ENCODE assay signal across 1 cellular context in the genomic region with DNA sequence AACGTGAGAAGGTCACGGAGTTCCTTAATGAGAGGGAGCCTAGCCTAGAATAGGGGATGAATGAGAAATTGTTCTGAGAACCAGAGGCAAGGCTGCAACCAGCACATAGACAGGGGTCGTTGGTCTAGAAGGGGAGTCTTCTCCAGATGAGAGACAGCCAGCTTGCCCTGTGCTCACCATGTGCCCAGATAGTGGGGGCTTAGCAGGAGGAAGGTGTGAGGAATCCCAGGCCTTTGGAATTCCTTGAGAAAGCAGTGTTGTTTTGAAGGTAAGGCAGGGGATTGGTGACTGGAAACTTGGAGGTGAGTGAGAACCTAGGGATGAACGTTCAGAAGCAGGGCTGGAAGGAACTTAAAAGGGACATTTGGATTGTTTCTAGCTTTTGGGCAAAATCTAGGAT.
TF ChIP-seq lines count a peak whose summit lies in the region.

No MANE protein-coding gene starts in this region.

TF ChIP-seq in GM23338, 12 proteins besides CTCF, POLR2A, EP300 and RAD21 (continued from another document):
- no peak for TF ChIP-seq ZNF462 (CRISPR knock-in tag; IDR thresholded peaks at IDR 0.05)
- no peak for TF ChIP-seq JUNB (IDR thresholded peaks at IDR 0.05; ENCODE audit: unreplicated experiment)
- no peak for TF ChIP-seq POLR2AphosphoS5 (IDR thresholded peaks at IDR 0.05; ENCODE audit: low read depth)
- no peak for TF ChIP-seq STAT1 (IDR thresholded peaks at IDR 0.05; ENCODE audit: unreplicated experiment)
- no peak for TF ChIP-seq ZNF331 (CRISPR knock-in tag; IDR thresholded peaks at IDR 0.05; ENCODE audit: low read depth)
- TF ChIP-seq EZH2phosphoT487 (IDR thresholded peaks at IDR 0.05; ENCODE audit: unreplicated experiment): no peak
